ENCODE assay signal across 1 cellular context in the genomic region with DNA sequence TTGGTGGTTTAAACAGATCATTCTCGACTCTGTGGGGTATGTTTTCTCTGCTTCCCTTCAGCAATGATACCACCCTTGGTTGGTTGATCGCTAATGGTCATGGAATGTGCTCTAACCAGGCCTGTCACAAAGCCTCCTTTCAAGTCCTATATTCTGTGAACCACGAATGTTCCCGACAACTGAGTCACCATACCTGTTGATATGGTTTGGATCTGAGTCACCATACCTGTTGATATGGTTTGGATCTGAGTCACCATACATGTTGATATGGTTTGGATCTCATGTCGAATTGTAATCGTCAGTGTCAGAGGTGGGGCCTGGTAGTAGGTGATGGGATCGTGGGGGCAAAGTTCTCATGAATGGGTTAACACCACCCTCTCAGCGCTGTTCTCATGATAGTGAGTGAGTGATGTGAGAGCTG.
TF ChIP-seq lines count a peak whose summit lies in the region.

No MANE protein-coding gene starts in this region.

TF ChIP-seq in K562, 482 proteins besides CTCF, POLR2A, EP300 and RAD21:
- TF ChIP-seq ZNF668 (CRISPR knock-in tag; IDR thresholded peaks at IDR 0.05): no peak
- no peak for TF ChIP-seq ZNF778 (CRISPR knock-in tag; IDR thresholded peaks at IDR 0.05)
